ENCODE assay signal across 20 cellular contexts in genomic region chr12:108606492-108606891, GRCh38. TPM values are rescaled to one million over a fixed set of nuclear protein-coding genes. Genes with fewer than 3 reads are reported as not detected.
"Had no signal": no experiment of that assay in that cellular context is flagged by ENCODE, and none has a peak within 500 bp of the region (broad histone marks: within the 10 kb centered on the region; RNA-seq: fewer than 3 reads in every experiment).

No MANE protein-coding gene starts in this region.

- FAIRE-seq: TTC549 had no signal

- H3K9me3 ChIP-seq: colonic mucosa, right atrium auricular region, stomach, thoracic aorta had no signal

- H3K9me3 Mint-ChIP-seq: activated naive CD4-positive, alpha-beta T cell treated with anti-CD3 and anti-CD28 coated beads, Interleukin-2, amount 50 U/mL, for 72 hours; nephron; WTC11 had no signal

- H3K36me3 Mint-ChIP-seq: activated naive CD4-positive, alpha-beta T cell treated with anti-CD3 and anti-CD28 coated beads, Interleukin-2, amount 50 U/mL, for 72 hours; brain; WTC11 had no signal

- H3K27me3 ChIP-seq: colonic mucosa, right atrium auricular region had no signal

- H3K4me1 ChIP-seq: colonic mucosa, foreskin keratinocyte had no signal

- H3K27ac ChIP-seq: colonic mucosa, foreskin keratinocyte, right atrium auricular region, skin epidermis, stomach, thoracic aorta had no signal

- H3K4me3 Mint-ChIP-seq: brain, nephron, WTC11 had no signal

- H3K36me3 ChIP-seq: colonic mucosa, right atrium auricular region, stomach, thoracic aorta had no signal

- DNase-seq: activated CD4-positive, alpha-beta T cell treated with anti-CD3 and anti-CD28 coated beads for 48 hours; activated CD8-positive, alpha-beta memory T cell treated with anti-CD3 and anti-CD28 coated beads for 24 hours; activated effector memory CD4-positive, alpha-beta T cell treated with Interleukin-2 at 50 U/mL for 16 hours; central memory CD4-positive, alpha-beta T cell; colonic mucosa; foreskin keratinocyte; occipital lobe; stimulated activated CD4-positive, alpha-beta T cell treated with anti-CD3 and anti-CD28 coated beads, Interleukin-15, amount 100 ng/mL, for 24 hours; stimulated activated CD4-positive, alpha-beta T cell treated with anti-CD3 and anti-CD28 coated beads, Interleukin-4, amount 100 ng/mL, for 4 hours; stimulated activated CD8-positive, alpha-beta memory T cell treated with anti-CD3 and anti-CD28 coated beads, Interleukin-4, amount 100 ng/mL, for 48 hours; stomach had no signal

- H3K4me3 ChIP-seq: colonic mucosa, right atrium auricular region, skin epidermis, stomach, thoracic aorta had no signal

- H3K27ac Mint-ChIP-seq: progenitor cell of endocrine pancreas, WTC11 had no signal

RNA-seq across cellular contexts. Expression of gene TMEM119, which starts 8.6 kb away (rescaled TPM):
- total RNA-seq: foreskin keratinocyte, progenitor cell of endocrine pancreas had no signal

RNA-seq across cellular contexts. Expression of gene SELPLG, which starts 27.2 kb away (rescaled TPM):
- total RNA-seq: progenitor cell of endocrine pancreas had no signal
